Comparison of ENCODE assay signal across 13 cellular contexts in the genomic region with DNA sequence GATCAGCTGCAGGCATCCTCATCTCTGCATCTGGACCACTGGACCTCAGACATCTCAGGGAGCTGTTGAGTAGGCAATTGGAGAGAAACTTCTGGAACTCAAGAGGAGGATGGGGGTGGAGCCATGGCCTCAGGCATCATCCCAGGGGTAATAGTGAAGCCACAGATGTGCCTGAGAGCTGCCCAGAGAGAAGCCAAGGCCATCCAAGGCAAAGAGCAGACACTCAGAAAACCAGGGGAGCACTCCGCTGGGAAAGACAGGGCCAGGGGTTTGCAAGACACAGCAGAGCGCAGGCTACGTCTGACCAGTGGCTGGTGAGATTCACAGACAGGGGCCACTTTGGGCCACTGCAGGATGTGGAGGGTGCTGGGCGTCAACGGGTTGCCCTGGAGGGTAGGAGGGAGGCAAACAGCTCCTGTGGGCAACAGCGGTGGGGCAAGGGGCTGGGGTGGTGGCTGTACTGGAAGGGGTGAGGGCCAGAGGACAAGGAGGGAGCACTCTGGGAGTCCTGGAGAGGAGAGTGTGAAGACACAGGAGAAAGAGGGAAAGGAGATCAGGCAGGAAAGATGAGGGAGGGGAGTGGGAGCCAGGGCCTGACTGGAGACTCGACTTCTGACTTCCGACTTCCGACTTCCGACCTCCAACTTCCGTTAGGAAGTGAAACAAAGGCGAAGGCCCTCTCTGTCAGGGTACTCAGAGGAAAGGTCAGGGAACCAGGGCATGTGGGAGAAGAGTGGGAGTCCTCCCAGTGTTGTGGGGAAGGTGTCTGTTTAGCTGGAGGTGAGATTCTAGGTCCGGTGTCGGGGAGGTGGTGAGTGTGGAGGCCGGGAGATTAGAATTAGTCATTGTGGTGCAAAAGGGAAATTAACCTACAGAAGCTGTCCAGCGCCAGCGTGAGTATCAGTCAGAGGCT.
DNase-seq lines count a peak whose midpoint lies in the region; ATAC-seq and TF ChIP-seq lines count a peak whose summit lies in the region.
"Had no signal": no experiment of that assay in that cellular context is flagged by ENCODE, and none has a peak within 500 bp of the region (broad histone marks: within the 10 kb centered on the region; RNA-seq: fewer than 3 reads in every experiment).

No MANE protein-coding gene starts in this region.

- H3K4me3 Mint-ChIP-seq in CD4-positive, CD25-positive, alpha-beta regulatory T cell, result no peak overlapping the region
- H3K4me3 Mint-ChIP-seq in GM23338, result no peak overlapping the region

- intact Hi-C loops in gastrocnemius medialis (cut with DNase I; ENCODE audit: low total_unique reads), result no loop called here

- no peaks in the 10 kb centered on the region for H4K20me1 ChIP-seq in GM23338 (replicated peaks; ENCODE audit: insufficient read depth)
- H4K20me1 ChIP-seq: BLaER1 treated with 17β-estradiol and CSF1 and Interleukin-3, amounts not matched to agents 10 nM and 100 nM had no signal

- no peaks in the 10 kb centered on the region for H3F3A ChIP-seq in GM23338 (replicated peaks; ENCODE audit: low read depth)

- no peak overlapping the region for H3K4me3 ChIP-seq in CD4-positive, CD25-positive, alpha-beta regulatory T cell (ENCODE audit: low read depth, low read length)
- no peak overlapping the region for H3K4me3 ChIP-seq in GM23338
- H3K4me3 ChIP-seq in RWPE2 (ENCODE audit: severe bottlenecking), result no peak overlapping the region
- no peak overlapping the region for H3K4me3 ChIP-seq in gastrocnemius medialis
- H3K4me3 ChIP-seq: BLaER1 treated with 17β-estradiol and CSF1 and Interleukin-3, amounts not matched to agents 10 nM and 100 nM; thoracic aorta had no signal

- no peak overlapping the region for H3K4me2 ChIP-seq in GM23338
- H3K4me2 ChIP-seq: BLaER1 treated with 17β-estradiol and CSF1 and Interleukin-3, amounts not matched to agents 10 nM and 100 nM had no signal

- no peaks in the 10 kb centered on the region for H3K9me2 ChIP-seq in GM23338 (ENCODE audit: insufficient read depth)

- H3K4me1 Mint-ChIP-seq in CD4-positive, CD25-positive, alpha-beta regulatory T cell, result peaks cover 0 to 14% (median 7%) of the 10 kb centered on the region in 4 donors
- H3K4me1 Mint-ChIP-seq in GM23338, result peaks cover 4% of the 10 kb centered on the region; the same call in 1 of the 3 replicates

- H3K27ac Mint-ChIP-seq in CD4-positive, CD25-positive, alpha-beta regulatory T cell, result peak overlapping the region in 2 of 3 donors; percentile 35 to 72
- H3K27ac Mint-ChIP-seq in GM23338, result peak overlapping the region; percentile 2; the same call in 1 of the 2 replicates

- no peaks in the 10 kb centered on the region for H3K79me2 ChIP-seq in GM23338 (replicated peaks; ENCODE audit: insufficient read depth)

- no peak for ATAC-seq in CD4-positive, CD25-positive, alpha-beta regulatory T cell (ENCODE audit: low read depth in 2 of 2)
- ATAC-seq in GM23338 (no peak), RWPE2 (ENCODE audit: low read depth) (peak; percentile 60), HG03457 (IDR thresholded peaks at IDR 0.05; ENCODE audit: unreplicated experiment) (no peak), gastrocnemius medialis (no peak)

- H3K27me3 ChIP-seq in CD4-positive, CD25-positive, alpha-beta regulatory T cell (ENCODE audit: control insufficient read depth, insufficient read depth, low read length), result no peaks in the 10 kb centered on the region
- H3K27me3 ChIP-seq in GM23338 (ENCODE audit: insufficient read depth) (no peaks in the 10 kb centered on the region), RWPE2 (ENCODE audit: insufficient read depth, poor library complexity, severe bottlenecking) (no peaks in the 10 kb centered on the region), gastrocnemius medialis (no peaks in the 10 kb centered on the region)
- H3K27me3 ChIP-seq: BLaER1 treated with 17β-estradiol and CSF1 and Interleukin-3, amounts not matched to agents 10 nM and 100 nM had no signal

- no peak for DNase-seq in CD4-positive, CD25-positive, alpha-beta regulatory T cell
- DNase-seq in GM23338 (ENCODE audit: low spot score) (no peak), RWPE2 (ENCODE audit: low spot score) (peak; percentile 29), glomerular visceral epithelial cell (ENCODE audit: extremely low spot score) (peak; percentile 28), HCEC 1CT (no peak), gastrocnemius medialis (no peak), H4 (ENCODE audit: low spot score) (no peak)
- DNase-seq: activated CD4-positive, alpha-beta T cell treated with anti-CD3 and anti-CD28 coated beads, Interleukin-2, amount 50 U/mL, for 4 hours; NCI-H1436 treated with DMSO at 0.1 percent for 48 hours; stimulated activated CD4-positive, alpha-beta T cell treated with anti-CD3 and anti-CD28 coated beads, Interleukin-2, amount 100 ng/mL, for 24 hours had no signal

- peaks cover 44% of the 10 kb centered on the region for H3K36me3 ChIP-seq in CD4-positive, CD25-positive, alpha-beta regulatory T cell (ENCODE audit: control insufficient read depth, insufficient read depth, low read length)
- H3K36me3 ChIP-seq in GM23338 (ENCODE audit: insufficient read depth) (no peaks in the 10 kb centered on the region), RWPE2 (ENCODE audit: low read depth) (no peaks in the 10 kb centered on the region), gastrocnemius medialis (no peaks in the 10 kb centered on the region)
- H3K36me3 ChIP-seq: BLaER1 treated with 17β-estradiol and CSF1 and Interleukin-3, amounts not matched to agents 10 nM and 100 nM; thoracic aorta had no signal

- TF ChIP-seq CTCF in GM23338 (conservative IDR thresholded peaks at IDR 0.05; ENCODE audit: low read depth in 2 of 2) (no peak), RWPE2 (IDR thresholded peaks at IDR 0.05; ENCODE audit: poor library complexity, severe bottlenecking) (no peak), gastrocnemius medialis (IDR thresholded peaks at IDR 0.05 in 4 of 5, conservative IDR thresholded peaks at IDR 0.05 in 1 of 5) (no peak)

- no peaks in the 10 kb centered on the region for H3K9me3 ChIP-seq in CD4-positive, CD25-positive, alpha-beta regulatory T cell (ENCODE audit: control insufficient read depth in 2 of 2, low read length in 2 of 2)
- H3K9me3 ChIP-seq in RWPE2 (ENCODE audit: severe bottlenecking) (no peaks in the 10 kb centered on the region), gastrocnemius medialis (no peaks in the 10 kb centered on the region)
- H3K9me3 ChIP-seq: BLaER1 treated with 17β-estradiol and CSF1 and Interleukin-3, amounts not matched to agents 10 nM and 100 nM; thoracic aorta had no signal

- H3K4me1 ChIP-seq in CD4-positive, CD25-positive, alpha-beta regulatory T cell (ENCODE audit: control insufficient read depth, insufficient read depth, low read length, poor library complexity, severe bottlenecking), result no peaks in the 10 kb centered on the region
- H3K4me1 ChIP-seq in GM23338 (ENCODE audit: insufficient read depth) (no peaks in the 10 kb centered on the region), RWPE2 (ENCODE audit: insufficient read depth, poor library complexity, severe bottlenecking) (no peaks in the 10 kb centered on the region), gastrocnemius medialis (no peaks in the 10 kb centered on the region)

- in situ Hi-C loops in gastrocnemius medialis (cut with MboI; ENCODE audit: low sequenced_read_pairs in 4 of 4), result no loop called here

- peaks cover 39% of the 10 kb centered on the region for H3K36me3 Mint-ChIP-seq in CD4-positive, CD25-positive, alpha-beta regulatory T cell
- H3K36me3 Mint-ChIP-seq in GM23338 (ENCODE audit: low read depth), result no peaks in the 10 kb centered on the region; the same call in 2 of the 3 replicates

- H3K9me3 Mint-ChIP-seq in CD4-positive, CD25-positive, alpha-beta regulatory T cell, result peaks cover 0 to 3% (median 0%) of the 10 kb centered on the region in 7 donors
- H3K9me3 Mint-ChIP-seq in GM23338, result no peaks in the 10 kb centered on the region

- H3K27me3 Mint-ChIP-seq in CD4-positive, CD25-positive, alpha-beta regulatory T cell, result no peaks in the 10 kb centered on the region
- H3K27me3 Mint-ChIP-seq in GM23338 (ENCODE audit: insufficient read depth, low read depth, poor library complexity), result peaks cover 7% of the 10 kb centered on the region

- H3K27ac ChIP-seq in CD4-positive, CD25-positive, alpha-beta regulatory T cell (ENCODE audit: insufficient read depth, low read length, poor library complexity, severe bottlenecking), result no peak overlapping the region
- H3K27ac ChIP-seq in GM23338 (ENCODE audit: low read depth) (no peak overlapping the region), RWPE2 (ENCODE audit: poor library complexity, severe bottlenecking) (no peak overlapping the region), gastrocnemius medialis (no peak overlapping the region)
- H3K27ac ChIP-seq: BLaER1 treated with 17β-estradiol and CSF1 and Interleukin-3, amounts not matched to agents 10 nM and 100 nM; thoracic aorta had no signal

- no peak for TF ChIP-seq POLR2A in gastrocnemius medialis (IDR thresholded peaks at IDR 0.05)

- no peak overlapping the region for H2AFZ ChIP-seq in GM23338

TF ChIP-seq in GM23338, 12 proteins besides CTCF, POLR2A, EP300 and RAD21 (continues in another document):
- no peak for TF ChIP-seq ZNF331 (CRISPR knock-in tag; IDR thresholded peaks at IDR 0.05; ENCODE audit: low read depth)
- TF ChIP-seq JUNB (IDR thresholded peaks at IDR 0.05; ENCODE audit: unreplicated experiment), result no peak
- no peak for TF ChIP-seq POLR2AphosphoS5 (IDR thresholded peaks at IDR 0.05; ENCODE audit: low read depth)
- no peak for TF ChIP-seq EZH2 (IDR thresholded peaks at IDR 0.05; ENCODE audit: low read depth, unreplicated experiment)
- TF ChIP-seq NANOG (IDR thresholded peaks at IDR 0.05; ENCODE audit: borderline replicate concordance), result no peak
- TF ChIP-seq STAT1 (IDR thresholded peaks at IDR 0.05; ENCODE audit: unreplicated experiment), result no peak

Comparison
In these comparisons a context has a peak if more than half of its experiments do, and no peak if none do; other contexts are left out.
1. DNase-seq: peak in RWPE2 (single experiment) and glomerular visceral epithelial cell (single experiment); none in CD4-positive, CD25-positive, alpha-beta regulatory T cell (0 of 3), GM23338 (single experiment), HCEC 1CT (single experiment), gastrocnemius medialis (0 of 2) and H4 (single experiment).